Comparison of ENCODE assay signal across 21 cellular contexts in genomic region chr14:59318908-59319307, GRCh38.
DNase-seq lines count a peak whose midpoint lies in the region; ATAC-seq and TF ChIP-seq lines count a peak whose summit lies in the region.
"Had no signal": no experiment of that assay in that cellular context is flagged by ENCODE, and none has a peak within 500 bp of the region (broad histone marks: within the 10 kb centered on the region; RNA-seq: fewer than 3 reads in every experiment).

No MANE protein-coding gene starts in this region.

- H3K4me1 ChIP-seq in ascending aorta: peaks cover 11 to 63% of the 10 kb centered on the region in 2 donors
- H3K4me1 ChIP-seq in heart left ventricle: peaks cover 6 to 76% (median 62%) of the 10 kb centered on the region in 12 donors
- peaks cover 18 to 70% (median 49%) of the 10 kb centered on the region in 5 donors for H3K4me1 ChIP-seq in subcutaneous abdominal adipose tissue (ENCODE audit: control insufficient read depth in 5 of 5, insufficient read depth in 5 of 5, low read length in 5 of 5)

- 45 to 56% (median 51%) methylated on average over 4 of the region's 4 CpGs for WGBS in heart left ventricle, 4 donors

- no peak for DNase-seq in ascending aorta (ENCODE audit: low spot score in 2 of 2)
- peak in 1 of 5 donors; percentile 32 for DNase-seq in heart left ventricle
- DNase-seq in myocyte (ENCODE audit: low read depth): peak; percentile 68
- DNase-seq in AG20443 (ENCODE audit: low spot score): no peak
- no peak for DNase-seq in GM03348 (ENCODE audit: low spot score)
- DNase-seq in Kasumi-1 (lab: John Stamatoyannopoulos, UW): no peak
- DNase-seq in NCI-H2081 treated with DMSO at 0.1 percent for 48 hours (lab: John Stamatoyannopoulos, UW): no peak
- DNase-seq: activated CD4-positive, alpha-beta T cell treated with anti-CD3 and anti-CD28 coated beads for 36 hours; activated naive CD8-positive, alpha-beta T cell treated with anti-CD3 and anti-CD28 coated beads for 36 hours; brain microvascular endothelial cell; foreskin keratinocyte; kidney glomerular epithelial cell; NCI-H1436; NCI-H526; OCI-M1; SHP77 treated with DMSO at 0.1 percent for 48 hours; stimulated activated CD8-positive, alpha-beta memory T cell treated with anti-CD3 and anti-CD28 coated beads, Interleukin-4, amount 100 ng/mL, for 48 hours had no signal

- intact Hi-C loops in ascending aorta (cut with DNase I): loop anchor here (5.0 kb wide), 1 partner anchor 103 kb away; no protein-coding TSS in a partner anchor
- intact Hi-C loops in heart left ventricle (cut with DNase I): loop anchor here in 4 of 10 donors (5.0 to 10.0 kb wide), 3 partner anchors 53 to 184 kb away; no protein-coding TSS in a partner anchor

- H3K9me3 ChIP-seq in ascending aorta (no peaks in the 10 kb centered on the region), heart left ventricle (no peaks in the 10 kb centered on the region), subcutaneous abdominal adipose tissue (ENCODE audit: control insufficient read depth in 5 of 5, low read length in 5 of 5) (no peaks in the 10 kb centered on the region)
- H3K9me3 ChIP-seq: prostate gland had no signal

- ATAC-seq in heart left ventricle: peak; percentile 36 to 66 (median 56)
- ATAC-seq: activated CD4-positive, alpha-beta T cell treated with anti-CD3 and anti-CD28 coated beads for 36 hours; foreskin keratinocyte had no signal

- peak overlapping the region; percentile 28 to 57 for H3K27ac ChIP-seq in ascending aorta
- peak overlapping the region in 11 of 12 donors; percentile 31 to 90 (median 77) for H3K27ac ChIP-seq in heart left ventricle
- H3K27ac ChIP-seq in subcutaneous abdominal adipose tissue (ENCODE audit: low read depth, low read length): peak overlapping the region; percentile 94
- H3K27ac ChIP-seq: brain microvascular endothelial cell, C4-2B, foreskin keratinocyte, neural progenitor cell had no signal

- H3K27me3 ChIP-seq in ascending aorta: no peaks in the 10 kb centered on the region
- no peaks in the 10 kb centered on the region for H3K27me3 ChIP-seq in heart left ventricle
- no peaks in the 10 kb centered on the region for H3K27me3 ChIP-seq in subcutaneous abdominal adipose tissue (ENCODE audit: control insufficient read depth in 5 of 5, insufficient read depth in 4 of 5, low read length in 5 of 5)
- H3K27me3 ChIP-seq: brain microvascular endothelial cell, foreskin keratinocyte, neural progenitor cell had no signal

- no peak for TF ChIP-seq POLR2A in heart left ventricle (IDR thresholded peaks at IDR 0.05)

- H3K4me3 ChIP-seq in ascending aorta (no peak overlapping the region), heart left ventricle (no peak overlapping the region), subcutaneous abdominal adipose tissue (ENCODE audit: low read depth in 1 of 5, low read length in 5 of 5) (no peak overlapping the region)
- H3K4me3 ChIP-seq: neural progenitor cell, prostate gland had no signal

- H3K9ac ChIP-seq in subcutaneous abdominal adipose tissue (ENCODE audit: low read length in 5 of 5): no peak overlapping the region
- H3K9ac ChIP-seq: neural progenitor cell had no signal

- TF ChIP-seq CTCF in ascending aorta (IDR thresholded peaks at IDR 0.05) (no peak), heart left ventricle (IDR thresholded peaks at IDR 0.05) (no peak)

- peaks cover 0 to 4% of the 10 kb centered on the region in 2 donors for H3K36me3 ChIP-seq in ascending aorta
- H3K36me3 ChIP-seq in heart left ventricle: peaks cover 0 to 16% (median 7%) of the 10 kb centered on the region in 9 donors
- peaks cover 2 to 9% (median 5%) of the 10 kb centered on the region in 5 donors for H3K36me3 ChIP-seq in subcutaneous abdominal adipose tissue (ENCODE audit: control insufficient read depth in 5 of 5, insufficient read depth in 5 of 5, low read length in 5 of 5)
- H3K36me3 ChIP-seq: brain microvascular endothelial cell, neural progenitor cell, prostate gland had no signal

Comparison
In these comparisons a context has a peak if more than half of its experiments do, and no peak if none do; other contexts are left out.
1. H3K27ac ChIP-seq: peak in every context shown above with its lines; median percentile 94 in subcutaneous abdominal adipose tissue; 77 in heart left ventricle; 42 in ascending aorta.